Comparison of ENCODE assay signal across 12 cellular contexts in genomic region chr11:93986716-93987115, GRCh38. TPM values are rescaled to one million over a fixed set of nuclear protein-coding genes. Genes with fewer than 3 reads are reported as not detected.
DNase-seq lines count a peak whose midpoint lies in the region; ATAC-seq and TF ChIP-seq lines count a peak whose summit lies in the region.
"Had no signal": no experiment of that assay in that cellular context is flagged by ENCODE, and none has a peak within 500 bp of the region (broad histone marks: within the 10 kb centered on the region; RNA-seq: fewer than 3 reads in every experiment).

No MANE protein-coding gene starts in this region.

- peaks cover 0 to 29% (median 10%) of the 10 kb centered on the region in 5 donors for H3K27me3 Mint-ChIP-seq in naive thymus-derived CD4-positive, alpha-beta T cell

- TF ChIP-seq POLR2A in HCT116 (IDR thresholded peaks at IDR 0.05; ENCODE audit: borderline replicate concordance, extremely low read depth, insufficient read depth, insufficient read length), result no peak

- TF ChIP-seq CTCF in HCT116 (IDR thresholded peaks at IDR 0.05 in 2 of 3, conservative IDR thresholded peaks at IDR 0.05 in 1 of 3; ENCODE audit: borderline replicate concordance in 1 of 3, insufficient read depth in 1 of 3, low read depth in 2 of 3, low read length in 2 of 3), result no peak

- RAD21 ChIA-PET in HCT116 (lab: Charles Lee; ENCODE audit: low non-redundant PET in 1 of 2, low total read pairs in 2 of 2, uncharacterized antibody in 2 of 2, unreplicated experiment in 2 of 2), result no interaction called here

- CTCF ChIA-PET in HCT116 (lab: Charles Lee), result no interaction called here
- CTCF ChIA-PET in naive thymus-derived CD4-positive, alpha-beta T cell (lab: Charles Lee), result no interaction called here

- H3K4me3 ChIP-seq in HCT116 (replicated peaks in 1 of 2; ENCODE audit: low read depth in 1 of 2, low read length in 2 of 2) (no peak overlapping the region), ectodermal cell (ENCODE audit: insufficient read depth, low read depth, low read length) (no peak overlapping the region), skeletal muscle cell (ENCODE audit: low read depth, low read length) (no peak overlapping the region)
- H3K4me3 ChIP-seq in naive thymus-derived CD4-positive, alpha-beta T cell (ENCODE audit: low read length), result no peak overlapping the region
- H3K4me3 ChIP-seq: right atrium auricular region had no signal

- H3K27ac ChIP-seq in HCT116 (ENCODE audit: low read depth, low read length) (no peak overlapping the region), ectodermal cell (ENCODE audit: insufficient read depth, low read depth, low read length, poor library complexity, severe bottlenecking) (peak overlapping the region; percentile 4)
- no peak overlapping the region for H3K27ac ChIP-seq in naive thymus-derived CD4-positive, alpha-beta T cell (ENCODE audit: low read depth, low read length)
- H3K27ac ChIP-seq: right atrium auricular region had no signal

- BruUV-seq in HCT116 (replicated peaks; lab: Mats Ljungman, UMichigan), result no TSS peak

- POLR2A ChIA-PET in HCT116 (lab: Charles Lee), result no interaction called here
- POLR2A ChIA-PET in naive thymus-derived CD4-positive, alpha-beta T cell (lab: Charles Lee), result no interaction called here

- H3K36me3 Mint-ChIP-seq in naive thymus-derived CD4-positive, alpha-beta T cell, result no peaks in the 10 kb centered on the region
- H3K36me3 Mint-ChIP-seq: memory B cell had no signal

- no peak overlapping the region for H3K4me3 Mint-ChIP-seq in naive thymus-derived CD4-positive, alpha-beta T cell
- H3K4me3 Mint-ChIP-seq: memory B cell; T-helper 1 cell treated with Interleukin-12 subunit alpha and Interleukin-12 subunit beta and Interleukin-4 antibody, amounts not matched to agents 30 μg/mL and 1 μg/mL, for 36 hours had no signal

- 77 to 88% methylated on average over 3 of the region's 3 CpGs for WGBS in ectodermal cell, 2 experiments

- H3K9me3 Mint-ChIP-seq in naive thymus-derived CD4-positive, alpha-beta T cell, result peaks cover 0 to 8% (median 4%) of the 10 kb centered on the region in 11 donors
- H3K9me3 Mint-ChIP-seq: T-helper 1 cell treated with Interleukin-12 subunit alpha and Interleukin-12 subunit beta and Interleukin-4 antibody, amounts not matched to agents 30 μg/mL and 1 μg/mL, for 36 hours had no signal

- ATAC-seq in HCT116 (no peak), GM19328 (IDR thresholded peaks at IDR 0.05; ENCODE audit: unreplicated experiment) (no peak), GM19467 (IDR thresholded peaks at IDR 0.05; ENCODE audit: unreplicated experiment) (no peak)
- no peak for ATAC-seq in naive thymus-derived CD4-positive, alpha-beta T cell

- H2AFZ ChIP-seq in HCT116 (ENCODE audit: low read depth, low read length, poor library complexity, severe bottlenecking), result no peak overlapping the region

- H3K4me1 Mint-ChIP-seq in naive thymus-derived CD4-positive, alpha-beta T cell, result no peaks in the 10 kb centered on the region
- H3K4me1 Mint-ChIP-seq: memory B cell had no signal

- intact Hi-C loops in HCT116 (cut with micrococcal nuclease), result no loop called here
- intact Hi-C loops in naive thymus-derived CD4-positive, alpha-beta T cell (cut with micrococcal nuclease), result no loop called here

- H3K79me2 ChIP-seq in HCT116 (ENCODE audit: insufficient read depth, low read length), result no peaks in the 10 kb centered on the region

- H3K4me1 ChIP-seq in HCT116 (ENCODE audit: control insufficient read depth in 1 of 2, insufficient read depth in 2 of 2, low read length in 2 of 2), result peaks cover 0 to 5% of the 10 kb centered on the region in 2 experiments; a peak in 2 of 4 replicates
- H3K4me1 ChIP-seq in ectodermal cell (ENCODE audit: control insufficient read depth, insufficient read depth, low read length), result no peaks in the 10 kb centered on the region
- no peaks in the 10 kb centered on the region for H3K4me1 ChIP-seq in naive thymus-derived CD4-positive, alpha-beta T cell (ENCODE audit: control insufficient read depth in 2 of 2, insufficient read depth in 2 of 2, low read length in 2 of 2)
- H3K4me1 ChIP-seq: right atrium auricular region had no signal

- no peak overlapping the region for H3K27ac Mint-ChIP-seq in naive thymus-derived CD4-positive, alpha-beta T cell
- H3K27ac Mint-ChIP-seq: memory B cell; T-helper 1 cell treated with Interleukin-12 subunit alpha and Interleukin-12 subunit beta and Interleukin-4 antibody, amounts not matched to agents 30 μg/mL and 1 μg/mL, for 36 hours had no signal

- TF ChIP-seq RAD21 in HCT116 (IDR thresholded peaks at IDR 0.05; ENCODE audit: low read depth), result no peak

- DNase-seq in HCT116 (ENCODE audit: low read depth, low spot score), result peak; percentile 8
- DNase-seq in NCI-H226, result peak; percentile 33
- peak; percentile 22 for DNase-seq in skeletal muscle cell (ENCODE audit: low read depth)
- no peak for DNase-seq in naive thymus-derived CD4-positive, alpha-beta T cell
- no peak for DNase-seq in activated CD4-positive, CD25-positive, alpha-beta regulatory T cell treated with anti-CD3 and anti-CD28 coated beads, Interleukin-2, amount 50 U/mL, for 72 hours
- DNase-seq: anterior cingulate cortex had no signal

- H3K9me3 ChIP-seq in HCT116 (ENCODE audit: control insufficient read depth in 1 of 2, insufficient read depth in 1 of 2, low read depth in 1 of 2, low read length in 2 of 2) (no peaks in the 10 kb centered on the region), ectodermal cell (ENCODE audit: control insufficient read depth, low read length) (no peaks in the 10 kb centered on the region)
- no peaks in the 10 kb centered on the region for H3K9me3 ChIP-seq in naive thymus-derived CD4-positive, alpha-beta T cell (ENCODE audit: control insufficient read depth in 2 of 3, low read length in 3 of 3)
- H3K9me3 ChIP-seq: right atrium auricular region had no signal

- no peaks in the 10 kb centered on the region for H4K20me1 ChIP-seq in HCT116 (ENCODE audit: insufficient read depth)

- H3K27me3 ChIP-seq in HCT116 (ENCODE audit: insufficient read depth, low read length) (no peaks in the 10 kb centered on the region), ectodermal cell (ENCODE audit: control insufficient read depth, insufficient read depth, low read length, poor library complexity, severe bottlenecking) (no peaks in the 10 kb centered on the region)
- H3K27me3 ChIP-seq in naive thymus-derived CD4-positive, alpha-beta T cell (ENCODE audit: control insufficient read depth in 2 of 2, insufficient read depth in 2 of 2, low read length in 2 of 2), result peaks cover 0 to 3% of the 10 kb centered on the region in 2 donors
- H3K27me3 ChIP-seq: right atrium auricular region had no signal

- no peaks in the 10 kb centered on the region; the same call in 1 of the 2 replicates for H3K9me2 ChIP-seq in HCT116 (ENCODE audit: insufficient read depth)

- H3K4me2 ChIP-seq in HCT116 (ENCODE audit: low read length), result no peak overlapping the region

- no peaks in the 10 kb centered on the region for H3K36me3 ChIP-seq in HCT116 (ENCODE audit: control insufficient read depth in 1 of 2, insufficient read depth in 2 of 2, low read length in 2 of 2)
- H3K36me3 ChIP-seq in ectodermal cell (ENCODE audit: control insufficient read depth, insufficient read depth, low read length), result no peaks in the 10 kb centered on the region
- no peaks in the 10 kb centered on the region for H3K36me3 ChIP-seq in naive thymus-derived CD4-positive, alpha-beta T cell (ENCODE audit: control insufficient read depth in 2 of 3, insufficient read depth in 3 of 3, low read length in 3 of 3)
- H3K36me3 ChIP-seq: right atrium auricular region had no signal

- no peak overlapping the region for H3K9ac ChIP-seq in HCT116 (ENCODE audit: low read length)

TF ChIP-seq in HCT116, 20 proteins besides CTCF, POLR2A, EP300 and RAD21 (continues in another document):
- TF ChIP-seq MAX (IDR thresholded peaks at IDR 0.05) (no peak), SRF (IDR thresholded peaks at IDR 0.05; ENCODE audit: low read depth) (no peak), SIN3A (IDR thresholded peaks at IDR 0.05; ENCODE audit: low read depth) (no peak), ZBTB33 (IDR thresholded peaks at IDR 0.05; ENCODE audit: extremely low read depth, insufficient replicate concordance, low read length) (no peak), TCF7L2 (IDR thresholded peaks at IDR 0.05; ENCODE audit: borderline replicate concordance, extremely low read depth, insufficient read depth, insufficient read length) (peak; percentile 47), EGR1 (IDR thresholded peaks at IDR 0.05; ENCODE audit: low read depth) (no peak), YY1 (IDR thresholded peaks at IDR 0.05; ENCODE audit: extremely low read depth, insufficient replicate concordance, low read depth, low read length) (no peak), CEBPB (IDR thresholded peaks at IDR 0.05; ENCODE audit: low read depth) (no peak), FOSL1 (IDR thresholded peaks at IDR 0.05; ENCODE audit: low read depth) (0 out of 2 replicates have a peak, but pooled peaks have one; percentile 19), EZH2 (IDR thresholded peaks at IDR 0.05) (no peak), ZNF274 (IDR thresholded peaks at IDR 0.05; ENCODE audit: low read depth, low read length) (no peak)

RNA-seq across cellular contexts. Expression of gene HEPHL1, which starts 34.4 kb away (rescaled TPM):
- total RNA-seq in HCT116 (2021; ENCODE audit: unreplicated experiment), result not detected
- 0.01 and 0.04 TPM in 2 replicates for polyA plus RNA-seq in HCT116 (2012)
- not detected for polyA plus RNA-seq in ectodermal cell (2013, experiment 1 of 4)
- polyA plus RNA-seq in ectodermal cell (2013, experiment 2 of 4), result not detected
- polyA plus RNA-seq in ectodermal cell (2013, experiment 3 of 4), result not detected
- polyA plus RNA-seq in ectodermal cell (2013, experiment 4 of 4), result not detected
- not detected for total RNA-seq in naive thymus-derived CD4-positive, alpha-beta T cell
- not detected for polyA plus RNA-seq in naive thymus-derived CD4-positive, alpha-beta T cell
- total RNA-seq: right atrium auricular region had no signal

Comparison
In these comparisons a context has a peak if more than half of its experiments do, and no peak if none do; other contexts are left out.
1. DNase-seq: peak in HCT116 (single experiment), NCI-H226 (single experiment) and skeletal muscle cell (single experiment); none in naive thymus-derived CD4-positive, alpha-beta T cell (0 of 9) and activated CD4-positive, CD25-positive, alpha-beta regulatory T cell treated with anti-CD3 and anti-CD28 coated beads, Interleukin-2, amount 50 U/mL, for 72 hours (single experiment).